ENCODE assay signal across 7 cellular contexts in the genomic region with DNA sequence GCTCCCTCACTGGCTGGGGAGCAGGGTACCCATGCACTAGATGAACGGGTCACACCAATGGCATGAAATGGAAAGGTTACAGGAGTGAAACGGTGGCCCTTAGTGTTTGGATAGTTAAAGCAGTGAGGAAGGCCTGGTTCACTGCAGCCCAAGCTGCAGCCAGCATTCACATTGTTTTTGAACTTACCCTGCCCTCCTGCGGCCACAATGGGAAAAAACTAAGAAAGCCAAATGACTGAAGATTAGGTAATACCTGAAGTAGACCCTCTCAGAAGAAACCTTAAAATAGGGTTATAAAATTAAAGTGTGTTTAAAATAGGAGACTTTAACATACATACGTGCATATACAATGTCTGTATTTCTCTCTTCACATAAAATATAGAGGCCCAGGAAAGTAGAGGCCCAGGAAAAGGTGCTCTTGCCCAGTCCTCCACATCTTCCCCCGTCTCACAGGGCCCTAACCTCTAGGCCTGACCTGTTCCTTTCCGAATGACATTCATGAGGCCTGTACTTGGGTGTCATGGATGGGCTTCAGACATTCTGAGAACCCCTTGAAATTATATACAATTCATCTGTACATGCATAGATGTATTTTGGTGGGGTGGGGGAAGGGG.
DNase-seq lines count a peak whose midpoint lies in the region; ATAC-seq and TF ChIP-seq lines count a peak whose summit lies in the region.

No MANE protein-coding gene starts in this region.

- TF ChIP-seq CTCF in GM13976 (IDR thresholded peaks at IDR 0.05; ENCODE audit: borderline replicate concordance, control extremely low read depth, extremely low read depth, insufficient read depth, missing control alignments) (peak; percentile 72), VCaP (conservative IDR thresholded peaks at IDR 0.05) (peak; percentile 85), cardiac fibroblast (IDR thresholded peaks at IDR 0.05; ENCODE audit: low read depth, low read length) (peak; percentile 71)

- ATAC-seq in HG02973 (IDR thresholded peaks at IDR 0.05; ENCODE audit: unreplicated experiment): peak; percentile 57

- peak overlapping the region; percentile 22 for H3K27ac ChIP-seq in VCaP

- in situ Hi-C loops in GM13976 (cut with MboI; ENCODE audit: low sequenced_read_pairs, unreplicated experiment): loop anchor here (10.0 kb wide), 1 partner anchor 53 kb away; no protein-coding TSS in a partner anchor

- DNase-seq in GM13976 (ENCODE audit: low spot score) (peak; percentile 82), NCI-H2171 treated with DMSO at 0.1 percent for 48 hours (lab: John Stamatoyannopoulos, UW) (peak; percentile 65), cardiac fibroblast (ENCODE audit: low read depth in 2 of 2) (peak; percentile 86 to 88), islet precursor cell (peak; percentile 79)
- DNase-seq in stimulated activated CD4-positive, alpha-beta T cell treated with anti-CD3 and anti-CD28 coated beads, Interleukin-2, amount 100 ng/mL, for 24 hours: peak; percentile 59 to 63

- no peak overlapping the region for H3K4me3 ChIP-seq in cardiac fibroblast (replicated peaks in 1 of 2; ENCODE audit: low read depth in 2 of 2, low read length in 2 of 2)
